Comparison of ENCODE assay signal across 1 cellular context in the genomic region with DNA sequence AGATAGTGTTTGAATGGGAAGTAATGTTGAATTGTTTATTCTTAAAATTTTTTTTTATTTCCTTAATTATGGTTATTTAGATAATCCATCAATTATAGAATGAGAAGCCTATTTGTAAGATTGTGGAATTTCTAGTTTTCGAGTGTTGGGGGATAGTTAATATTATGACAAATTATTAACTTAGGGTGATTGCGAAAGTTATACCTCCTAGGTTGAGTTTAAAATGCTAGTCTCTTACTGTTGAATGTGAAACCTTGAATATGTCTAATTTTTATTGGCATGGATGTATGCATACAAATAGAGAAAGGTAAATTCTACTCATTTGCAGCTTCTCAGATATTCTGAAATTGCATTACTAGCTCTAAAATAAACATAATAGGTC.
A peak's percentile ranks its signal among the peaks of the same experiment; 100 is the strongest.
TF ChIP-seq lines count a peak whose summit lies in the region.

No MANE protein-coding gene starts in this region.

TF ChIP-seq in A549, 52 proteins besides CTCF, POLR2A, EP300 and RAD21 (continued from another document):
- TF ChIP-seq, protein P1, sequence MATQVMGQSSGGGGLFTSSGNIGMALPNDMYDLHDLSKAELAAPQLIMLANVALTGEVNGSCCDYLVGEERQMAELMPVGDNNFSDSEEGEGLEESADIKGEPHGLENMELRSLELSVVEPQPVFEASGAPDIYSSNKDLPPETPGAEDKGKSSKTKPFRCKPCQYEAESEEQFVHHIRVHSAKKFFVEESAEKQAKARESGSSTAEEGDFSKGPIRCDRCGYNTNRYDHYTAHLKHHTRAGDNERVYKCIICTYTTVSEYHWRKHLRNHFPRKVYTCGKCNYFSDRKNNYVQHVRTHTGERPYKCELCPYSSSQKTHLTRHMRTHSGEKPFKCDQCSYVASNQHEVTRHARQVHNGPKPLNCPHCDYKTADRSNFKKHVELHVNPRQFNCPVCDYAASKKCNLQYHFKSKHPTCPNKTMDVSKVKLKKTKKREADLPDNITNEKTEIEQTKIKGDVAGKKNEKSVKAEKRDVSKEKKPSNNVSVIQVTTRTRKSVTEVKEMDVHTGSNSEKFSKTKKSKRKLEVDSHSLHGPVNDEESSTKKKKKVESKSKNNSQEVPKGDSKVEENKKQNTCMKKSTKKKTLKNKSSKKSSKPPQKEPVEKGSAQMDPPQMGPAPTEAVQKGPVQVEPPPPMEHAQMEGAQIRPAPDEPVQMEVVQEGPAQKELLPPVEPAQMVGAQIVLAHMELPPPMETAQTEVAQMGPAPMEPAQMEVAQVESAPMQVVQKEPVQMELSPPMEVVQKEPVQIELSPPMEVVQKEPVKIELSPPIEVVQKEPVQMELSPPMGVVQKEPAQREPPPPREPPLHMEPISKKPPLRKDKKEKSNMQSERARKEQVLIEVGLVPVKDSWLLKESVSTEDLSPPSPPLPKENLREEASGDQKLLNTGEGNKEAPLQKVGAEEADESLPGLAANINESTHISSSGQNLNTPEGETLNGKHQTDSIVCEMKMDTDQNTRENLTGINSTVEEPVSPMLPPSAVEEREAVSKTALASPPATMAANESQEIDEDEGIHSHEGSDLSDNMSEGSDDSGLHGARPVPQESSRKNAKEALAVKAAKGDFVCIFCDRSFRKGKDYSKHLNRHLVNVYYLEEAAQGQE (IDR thresholded peaks at IDR 0.05) = no peak
- TF ChIP-seq HOXB13 (CRISPR knock-in tag; IDR thresholded peaks at IDR 0.05; ENCODE audit: low read depth) (no peak), GATA3 (IDR thresholded peaks at IDR 0.05; ENCODE audit: borderline replicate concordance) (peak; percentile 4), HDAC2 (IDR thresholded peaks at IDR 0.05) (no peak), SREBF2 (IDR thresholded peaks at IDR 0.05) (no peak), MAFK (IDR thresholded peaks at IDR 0.05; ENCODE audit: partially characterized antibody) (no peak), NR3C1 (IDR thresholded peaks at IDR 0.05) (no peak), CHD4 (IDR thresholded peaks at IDR 0.05; ENCODE audit: borderline replicate concordance) (no peak), HOXA7 (CRISPR knock-in tag; IDR thresholded peaks at IDR 0.05) (peak; percentile 36; the same call in 1 of the 2 replicates), CBX8 (IDR thresholded peaks at IDR 0.05) (no peak), CEBPB (IDR thresholded peaks at IDR 0.05) (peak; percentile 90 to 92)
- TF ChIP-seq, protein P2, sequence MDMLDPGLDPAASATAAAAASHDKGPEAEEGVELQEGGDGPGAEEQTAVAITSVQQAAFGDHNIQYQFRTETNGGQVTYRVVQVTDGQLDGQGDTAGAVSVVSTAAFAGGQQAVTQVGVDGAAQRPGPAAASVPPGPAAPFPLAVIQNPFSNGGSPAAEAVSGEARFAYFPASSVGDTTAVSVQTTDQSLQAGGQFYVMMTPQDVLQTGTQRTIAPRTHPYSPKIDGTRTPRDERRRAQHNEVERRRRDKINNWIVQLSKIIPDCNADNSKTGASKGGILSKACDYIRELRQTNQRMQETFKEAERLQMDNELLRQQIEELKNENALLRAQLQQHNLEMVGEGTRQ (IDR thresholded peaks at IDR 0.05) = no peak
- TF ChIP-seq, protein P3, sequence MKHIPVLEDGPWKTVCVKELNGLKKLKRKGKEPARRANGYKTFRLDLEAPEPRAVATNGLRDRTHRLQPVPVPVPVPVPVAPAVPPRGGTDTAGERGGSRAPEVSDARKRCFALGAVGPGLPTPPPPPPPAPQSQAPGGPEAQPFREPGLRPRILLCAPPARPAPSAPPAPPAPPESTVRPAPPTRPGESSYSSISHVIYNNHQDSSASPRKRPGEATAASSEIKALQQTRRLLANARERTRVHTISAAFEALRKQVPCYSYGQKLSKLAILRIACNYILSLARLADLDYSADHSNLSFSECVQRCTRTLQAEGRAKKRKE (CRISPR knock-in tag; IDR thresholded peaks at IDR 0.05; ENCODE audit: low read depth) = no peak
- TF ChIP-seq, protein P4, sequence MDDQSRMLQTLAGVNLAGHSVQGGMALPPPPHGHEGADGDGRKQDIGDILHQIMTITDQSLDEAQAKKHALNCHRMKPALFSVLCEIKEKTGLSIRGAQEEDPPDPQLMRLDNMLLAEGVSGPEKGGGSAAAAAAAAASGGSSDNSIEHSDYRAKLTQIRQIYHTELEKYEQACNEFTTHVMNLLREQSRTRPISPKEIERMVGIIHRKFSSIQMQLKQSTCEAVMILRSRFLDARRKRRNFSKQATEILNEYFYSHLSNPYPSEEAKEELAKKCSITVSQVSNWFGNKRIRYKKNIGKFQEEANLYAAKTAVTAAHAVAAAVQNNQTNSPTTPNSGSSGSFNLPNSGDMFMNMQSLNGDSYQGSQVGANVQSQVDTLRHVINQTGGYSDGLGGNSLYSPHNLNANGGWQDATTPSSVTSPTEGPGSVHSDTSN (IDR thresholded peaks at IDR 0.05) = no peak
